ENCODE assay signal across 24 cellular contexts in genomic region chr6:67000121-67000520, GRCh38.
"Had no signal": no experiment of that assay in that cellular context is flagged by ENCODE, and none has a peak within 500 bp of the region (broad histone marks: within the 10 kb centered on the region; RNA-seq: fewer than 3 reads in every experiment).

No MANE protein-coding gene starts in this region.

- DNase-seq: colonic mucosa; cortex of kidney; dermis blood vessel endothelial cell; dorsolateral prefrontal cortex; effector CD4-positive, alpha-beta T cell; effector CD8-positive, alpha-beta T cell; effector memory CD4-positive, alpha-beta T cell; effector memory CD8-positive, alpha-beta T cell; endodermal cell; erythroblast; esophagus squamous epithelium; foreskin fibroblast; foreskin keratinocyte; foreskin melanocyte; gastrocnemius medialis; glutamatergic neuron; head of caudate nucleus; heart left ventricle; heart right ventricle had no signal

- ATAC-seq: effector memory CD8-positive, alpha-beta T cell; esophagus mucosa; foreskin keratinocyte; gastrocnemius medialis; gastroesophageal sphincter; heart left ventricle; heart right ventricle had no signal

- FAIRE-seq: endometrium, endothelial cell of umbilical vein, frontal cortex had no signal
